ENCODE assay signal across 6 cellular contexts in the genomic region with DNA sequence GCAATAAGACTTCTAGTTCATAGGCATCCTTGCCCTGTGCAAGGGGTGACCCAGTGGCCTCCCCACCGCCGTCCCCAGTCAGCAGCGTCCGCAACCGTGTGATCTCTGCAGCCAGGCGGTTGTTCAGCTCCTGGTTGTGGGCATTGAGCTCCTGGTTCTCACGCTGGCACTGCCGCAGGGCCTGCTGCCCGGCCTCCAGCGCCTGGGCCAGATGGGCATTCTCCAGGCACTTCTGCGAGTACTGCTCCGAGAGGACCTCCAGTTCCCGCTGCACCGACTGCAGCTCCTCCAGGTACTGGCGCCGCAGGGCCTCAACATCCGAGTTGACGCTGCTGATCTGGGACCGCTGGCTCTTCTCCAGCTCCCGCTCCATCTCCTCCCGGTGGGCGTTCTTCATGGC. TPM values are rescaled to one million over a fixed set of nuclear protein-coding genes. Genes with fewer than 3 reads are reported as not detected.
DNase-seq lines count a peak whose midpoint lies in the region; ATAC-seq and TF ChIP-seq lines count a peak whose summit lies in the region.
"Not testable (repeated sequence)": the region's sequence is repeated elsewhere in the genome, so short reads cannot be mapped to it uniquely, and the experiment has no call there.
"Had no signal": no experiment of that assay in that cellular context is flagged by ENCODE, and none has a peak within 500 bp of the region (broad histone marks: within the 10 kb centered on the region; RNA-seq: fewer than 3 reads in every experiment).

No MANE protein-coding gene starts in this region.

- not testable (repeated sequence) for H3K79me2 ChIP-seq in neural progenitor cell (ENCODE audit: low read depth)

- H3F3A ChIP-seq in neural progenitor cell (ENCODE audit: low read depth) = not testable (repeated sequence)

- H3K4me1 ChIP-seq in neural progenitor cell, upper lobe of right lung: not testable (repeated sequence)

- H3K4me3 Mint-ChIP-seq in endothelial cell (ENCODE audit: unreplicated experiment) (peak overlapping the region; percentile 38), neural progenitor cell (peak overlapping the region; percentile 30)

- DNase-seq in endothelial cell (ENCODE audit: low spot score); neural progenitor cell (ENCODE audit: low spot score); upper lobe of right lung: not testable (repeated sequence)

- H3K9me3 ChIP-seq in neural progenitor cell (ENCODE audit: low read depth); upper lobe of right lung: not testable (repeated sequence)

- not testable (repeated sequence) for TF ChIP-seq CTCF in endothelial cell (IDR thresholded peaks at IDR 0.05; ENCODE audit: unreplicated experiment); neural progenitor cell (IDR thresholded peaks at IDR 0.05); upper lobe of right lung (IDR thresholded peaks at IDR 0.05)

- H3K36me3 Mint-ChIP-seq in endothelial cell (ENCODE audit: low read depth, unreplicated experiment) = peaks cover 19% of the 10 kb centered on the region
- peaks cover 27% of the 10 kb centered on the region for H3K36me3 Mint-ChIP-seq in neural progenitor cell

- not testable (repeated sequence) for H3K27ac ChIP-seq in neural progenitor cell, upper lobe of right lung

- not testable (repeated sequence) for H3K9me3 Mint-ChIP-seq in endothelial cell (ENCODE audit: unreplicated experiment); neural progenitor cell

- not testable (repeated sequence) for H2AFZ ChIP-seq in neural progenitor cell (replicated peaks)

- H3K36me3 ChIP-seq in neural progenitor cell, upper lobe of right lung: not testable (repeated sequence)

- not testable (repeated sequence) for H3K27ac Mint-ChIP-seq in endothelial cell (ENCODE audit: unreplicated experiment); neural progenitor cell

- not testable (repeated sequence) for H3K27me3 ChIP-seq in neural progenitor cell, upper lobe of right lung

- not testable (repeated sequence) for H3K9ac ChIP-seq in neural progenitor cell

- H4K20me1 ChIP-seq in neural progenitor cell (ENCODE audit: low read depth) = not testable (repeated sequence)

- peak; percentile 8 for ATAC-seq in upper lobe of right lung

- H3K27me3 Mint-ChIP-seq in endothelial cell (ENCODE audit: unreplicated experiment); neural progenitor cell (ENCODE audit: insufficient read depth, low read depth): not testable (repeated sequence)

- H3K4me1 Mint-ChIP-seq in endothelial cell (ENCODE audit: unreplicated experiment); neural progenitor cell: not testable (repeated sequence)

- intact Hi-C loops in upper lobe of right lung (cut with DNase I) = not testable (repeated sequence)

- not testable (repeated sequence) for H3K4me2 ChIP-seq in neural progenitor cell

- not testable (repeated sequence) for H3K4me3 ChIP-seq in neural progenitor cell, upper lobe of right lung

RNA-seq across cellular contexts. Expression of a gene that starts 6.4 kb away (rescaled TPM):
- total RNA-seq in endothelial cell (ENCODE audit: unreplicated experiment) (15.5 TPM), neural progenitor cell (ENCODE audit: low replicate concordance) (14.7 and 26.7 TPM in 2 replicates), upper lobe of right lung (5.9 TPM)
- total RNA-seq: A172; Caco-2; CD4-positive, CD25-positive, alpha-beta regulatory T cell had no signal

RNA-seq across cellular contexts. Expression of a gene that starts 23.3 kb away (rescaled TPM):
- total RNA-seq in endothelial cell (ENCODE audit: unreplicated experiment) (2.2 TPM), neural progenitor cell (ENCODE audit: low replicate concordance) (14.1 and 18.7 TPM in 2 replicates), upper lobe of right lung (3.6 TPM)
- total RNA-seq: A172, Caco-2 had no signal

RNA-seq across cellular contexts. Expression of a gene that starts 46.5 kb away (rescaled TPM):
- total RNA-seq in endothelial cell (ENCODE audit: unreplicated experiment) (29.6 TPM), neural progenitor cell (ENCODE audit: low replicate concordance) (38.7 and 49.1 TPM in 2 replicates), upper lobe of right lung (14.2 TPM)
